In genomic region chr9:76369583-76369982, GRCh38 we compare ENCODE assay signal across 11 cellular contexts. TPM values are rescaled to one million over a fixed set of nuclear protein-coding genes. Genes with fewer than 3 reads are reported as not detected.
DNase-seq lines count a peak whose midpoint lies in the region; ATAC-seq and TF ChIP-seq lines count a peak whose summit lies in the region.
"Had no signal": no experiment of that assay in that cellular context is flagged by ENCODE, and none has a peak within 500 bp of the region (broad histone marks: within the 10 kb centered on the region; RNA-seq: fewer than 3 reads in every experiment).

No MANE protein-coding gene starts in this region.

- H3K27me3 Mint-ChIP-seq in activated CD4-positive, alpha-beta memory T cell treated with anti-CD3 and anti-CD28 coated beads, Interleukin-2, amount 10 ng/mL, durations not matched to agents 7 days and 5 days, result no peaks in the 10 kb centered on the region

- H3K36me3 Mint-ChIP-seq in activated CD4-positive, alpha-beta memory T cell treated with anti-CD3 and anti-CD28 coated beads, Interleukin-2, amount 10 ng/mL, durations not matched to agents 7 days and 5 days (ENCODE audit: low read depth), result no peaks in the 10 kb centered on the region

- no peak overlapping the region for H3K27ac Mint-ChIP-seq in activated CD4-positive, alpha-beta memory T cell treated with anti-CD3 and anti-CD28 coated beads, Interleukin-2, amount 10 ng/mL, durations not matched to agents 7 days and 5 days
- H3K27ac Mint-ChIP-seq: CD4-positive, CD25-positive, alpha-beta regulatory T cell had no signal

- POLR2A ChIA-PET in activated CD4-positive, alpha-beta memory T cell treated with anti-CD3 and anti-CD28 coated beads, Interleukin-2, amount 10 ng/mL, durations not matched to agents 7 days and 5 days (lab: Charles Lee), result no interaction called here

- DNase-seq in COR-L47 (lab: John Stamatoyannopoulos, UW) (peak; percentile 96), NCI-H510A treated with DMSO at 0.1 percent for 48 hours (lab: John Stamatoyannopoulos, UW) (peak; percentile 95), fibroblast of mammary gland (ENCODE audit: low read depth) (peak; percentile 18), T-helper 2 cell (no peak), NK-92 (lab: John Stamatoyannopoulos, UW; ENCODE audit: unreplicated experiment) (no peak), inferior parietal cortex (ENCODE audit: extremely low spot score) (no peak)
- no peak for DNase-seq in activated CD4-positive, alpha-beta memory T cell treated with anti-CD3 and anti-CD28 coated beads, Interleukin-2, amount 10 ng/mL, durations not matched to agents 7 days and 5 days
- DNase-seq: CD4-positive, CD25-positive, alpha-beta regulatory T cell had no signal

- CTCF ChIA-PET in activated CD4-positive, alpha-beta memory T cell treated with anti-CD3 and anti-CD28 coated beads, Interleukin-2, amount 10 ng/mL, durations not matched to agents 7 days and 5 days (lab: Charles Lee), result no interaction called here

- H3K9me3 Mint-ChIP-seq in activated CD4-positive, alpha-beta memory T cell treated with anti-CD3 and anti-CD28 coated beads, Interleukin-2, amount 10 ng/mL, durations not matched to agents 7 days and 5 days, result no peaks in the 10 kb centered on the region

- no peak for TF ChIP-seq CTCF in fibroblast of mammary gland (conservative IDR thresholded peaks at IDR 0.05; ENCODE audit: control insufficient read depth, insufficient read depth, low read depth, low read length)

- ATAC-seq in HG02938 (IDR thresholded peaks at IDR 0.05; ENCODE audit: unreplicated experiment), result peak; percentile 62
- ATAC-seq: Panc1 had no signal

- H3K4me3 ChIP-seq in fibroblast of mammary gland (ENCODE audit: control insufficient read depth, low read depth, low read length), result no peak overlapping the region
- H3K4me3 ChIP-seq: esophagus muscularis mucosa had no signal

- peaks cover 8% of the 10 kb centered on the region for H3K4me1 Mint-ChIP-seq in activated CD4-positive, alpha-beta memory T cell treated with anti-CD3 and anti-CD28 coated beads, Interleukin-2, amount 10 ng/mL, durations not matched to agents 7 days and 5 days
- H3K4me1 Mint-ChIP-seq: CD4-positive, CD25-positive, alpha-beta regulatory T cell had no signal

- H3K4me3 Mint-ChIP-seq in activated CD4-positive, alpha-beta memory T cell treated with anti-CD3 and anti-CD28 coated beads, Interleukin-2, amount 10 ng/mL, durations not matched to agents 7 days and 5 days, result no peak overlapping the region
- H3K4me3 Mint-ChIP-seq: CD4-positive, CD25-positive, alpha-beta regulatory T cell had no signal

RNA-seq across cellular contexts. Expression of gene RFK, which starts 24.6 kb away (rescaled TPM):
- total RNA-seq in activated CD4-positive, alpha-beta memory T cell treated with anti-CD3 and anti-CD28 coated beads, Interleukin-2, amount 10 ng/mL, durations not matched to agents 7 days and 5 days, result 10 to 100 TPM; 18.4 to 18.7 TPM

Comparison
In these comparisons a context has a peak if more than half of its experiments do, and no peak if none do; other contexts are left out.
1. DNase-seq: peak in COR-L47 (single experiment), NCI-H510A treated with DMSO at 0.1 percent for 48 hours (single experiment) and fibroblast of mammary gland (single experiment); none in activated CD4-positive, alpha-beta memory T cell treated with anti-CD3 and anti-CD28 coated beads, Interleukin-2, amount 10 ng/mL, durations not matched to agents 7 days and 5 days (single experiment), T-helper 2 cell (0 of 5), NK-92 (single experiment) and inferior parietal cortex (single experiment).